Comparison of ENCODE assay signal across 1 cellular context in the genomic region with DNA sequence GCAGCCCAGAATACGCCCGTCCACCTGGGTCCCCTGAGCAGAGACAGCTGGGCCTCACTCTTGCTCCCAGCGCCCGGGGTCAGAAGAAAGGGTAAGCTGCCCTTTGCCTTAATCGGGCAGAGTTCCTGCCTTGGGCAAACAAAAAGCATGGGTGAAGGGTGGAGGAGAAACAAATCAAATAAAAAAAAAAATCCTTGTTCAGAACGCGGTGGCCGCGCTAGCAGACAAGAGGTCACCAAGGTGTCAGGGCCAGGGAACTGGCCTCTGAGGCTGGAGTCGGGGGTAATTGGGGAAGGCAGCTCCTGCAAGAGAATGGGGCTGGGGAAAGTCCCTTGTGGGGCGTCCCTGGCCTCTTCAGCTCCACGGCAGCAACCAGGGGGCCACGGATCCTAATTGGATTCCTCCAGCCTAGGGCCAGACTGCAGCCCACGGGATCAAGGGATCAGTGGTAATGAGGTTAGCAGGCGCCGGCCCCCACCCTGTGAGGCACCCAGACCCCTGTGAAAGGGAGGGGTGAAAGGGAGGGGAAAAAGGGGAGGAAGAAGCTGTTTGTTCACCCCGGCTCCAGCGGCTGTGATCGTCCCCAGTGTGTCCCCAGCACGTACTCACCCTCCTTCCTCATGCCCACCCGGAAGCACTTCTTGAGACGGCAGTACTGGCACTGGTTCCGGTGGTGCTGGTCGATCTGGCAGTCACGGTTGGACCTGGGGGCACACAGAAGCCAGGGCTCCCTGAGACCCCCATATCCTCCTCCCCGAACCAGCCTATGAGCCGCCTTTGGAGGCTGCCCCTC.
TF ChIP-seq lines count a peak whose summit lies in the region.

No MANE protein-coding gene starts in this region.

TF ChIP-seq in HepG2, 621 proteins besides CTCF, POLR2A, EP300 and RAD21 (continued from another document and continues in another):
- no peak for TF ChIP-seq HBP1 (CRISPR knock-in tag; IDR thresholded peaks at IDR 0.05; ENCODE audit: low read depth)
- no peak for TF ChIP-seq TBL1XR1 (IDR thresholded peaks at IDR 0.05; ENCODE audit: borderline replicate concordance, low read length, partially characterized antibody)
- TF ChIP-seq ZNF383 (CRISPR knock-in tag; IDR thresholded peaks at IDR 0.05; ENCODE audit: borderline replicate concordance), result no peak
- TF ChIP-seq SNAPC5 (CRISPR knock-in tag; IDR thresholded peaks at IDR 0.05; ENCODE audit: borderline replicate concordance), result no peak
- no peak for TF ChIP-seq ZNF678 (CRISPR knock-in tag; IDR thresholded peaks at IDR 0.05)
- TF ChIP-seq ERF (CRISPR knock-in tag; IDR thresholded peaks at IDR 0.05), result 0 out of 2 replicates have a peak, but pooled peaks have one; percentile 32
- TF ChIP-seq ZNF614 (CRISPR knock-in tag; IDR thresholded peaks at IDR 0.05; ENCODE audit: borderline replicate concordance), result 0 out of 2 replicates have a peak, but pooled peaks have one; percentile 11
- TF ChIP-seq BCL6 (CRISPR knock-in tag; IDR thresholded peaks at IDR 0.05), result peak; percentile 75
- TF ChIP-seq ZNF446 (CRISPR knock-in tag; IDR thresholded peaks at IDR 0.05), result 0 out of 2 replicates have a peak, but pooled peaks have one; percentile 41
- TF ChIP-seq HES4 (CRISPR knock-in tag; IDR thresholded peaks at IDR 0.05; ENCODE audit: borderline replicate concordance), result no peak
- TF ChIP-seq PHF21A (CRISPR knock-in tag; IDR thresholded peaks at IDR 0.05), result peak; percentile 76
- TF ChIP-seq ZNF879 (CRISPR knock-in tag; IDR thresholded peaks at IDR 0.05), result 0 out of 2 replicates have a peak, but pooled peaks have one; percentile 18
- TF ChIP-seq CCDC6 (CRISPR knock-in tag; IDR thresholded peaks at IDR 0.05), result 0 out of 2 replicates have a peak, but pooled peaks have one; percentile 28
- TF ChIP-seq GABPB1 (CRISPR knock-in tag; IDR thresholded peaks at IDR 0.05), result peak; percentile 80
- no peak for TF ChIP-seq ADNP (CRISPR knock-in tag; IDR thresholded peaks at IDR 0.05)
- TF ChIP-seq, protein P1, sequence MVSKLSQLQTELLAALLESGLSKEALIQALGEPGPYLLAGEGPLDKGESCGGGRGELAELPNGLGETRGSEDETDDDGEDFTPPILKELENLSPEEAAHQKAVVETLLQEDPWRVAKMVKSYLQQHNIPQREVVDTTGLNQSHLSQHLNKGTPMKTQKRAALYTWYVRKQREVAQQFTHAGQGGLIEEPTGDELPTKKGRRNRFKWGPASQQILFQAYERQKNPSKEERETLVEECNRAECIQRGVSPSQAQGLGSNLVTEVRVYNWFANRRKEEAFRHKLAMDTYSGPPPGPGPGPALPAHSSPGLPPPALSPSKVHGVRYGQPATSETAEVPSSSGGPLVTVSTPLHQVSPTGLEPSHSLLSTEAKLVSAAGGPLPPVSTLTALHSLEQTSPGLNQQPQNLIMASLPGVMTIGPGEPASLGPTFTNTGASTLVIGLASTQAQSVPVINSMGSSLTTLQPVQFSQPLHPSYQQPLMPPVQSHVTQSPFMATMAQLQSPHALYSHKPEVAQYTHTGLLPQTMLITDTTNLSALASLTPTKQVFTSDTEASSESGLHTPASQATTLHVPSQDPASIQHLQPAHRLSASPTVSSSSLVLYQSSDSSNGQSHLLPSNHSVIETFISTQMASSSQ (IDR thresholded peaks at IDR 0.05; ENCODE audit: low read depth), result no peak
- TF ChIP-seq, protein P1 (CRISPR knock-in tag; IDR thresholded peaks at IDR 0.05; ENCODE audit: borderline replicate concordance), result no peak
- TF ChIP-seq POLR2AphosphoS2 (IDR thresholded peaks at IDR 0.05; ENCODE audit: low read depth, low read length), result no peak
- no peak for TF ChIP-seq ZNF75D (CRISPR knock-in tag; IDR thresholded peaks at IDR 0.05; ENCODE audit: borderline replicate concordance)
- peak; percentile 38; the same call in 1 of the 2 replicates for TF ChIP-seq ZNF605 (CRISPR knock-in tag; IDR thresholded peaks at IDR 0.05)
- TF ChIP-seq SPEN (CRISPR knock-in tag; IDR thresholded peaks at IDR 0.05; ENCODE audit: low read depth), result peak; percentile 43; the same call in 1 of the 2 replicates
- no peak for TF ChIP-seq RNF2 (conservative IDR thresholded peaks at IDR 0.05; ENCODE audit: low read depth)
- peak; percentile 57; the same call in 1 of the 2 replicates for TF ChIP-seq SRF (IDR thresholded peaks at IDR 0.05; ENCODE audit: low read depth, low read length)
- TF ChIP-seq SOX5 (CRISPR knock-in tag; IDR thresholded peaks at IDR 0.05; ENCODE audit: borderline replicate concordance), result peak; percentile 37; the same call in 1 of the 2 replicates
- TF ChIP-seq SNAPC2 (CRISPR knock-in tag; IDR thresholded peaks at IDR 0.05), result peak; percentile 34; the same call in 1 of the 2 replicates
- TF ChIP-seq, protein P2, sequence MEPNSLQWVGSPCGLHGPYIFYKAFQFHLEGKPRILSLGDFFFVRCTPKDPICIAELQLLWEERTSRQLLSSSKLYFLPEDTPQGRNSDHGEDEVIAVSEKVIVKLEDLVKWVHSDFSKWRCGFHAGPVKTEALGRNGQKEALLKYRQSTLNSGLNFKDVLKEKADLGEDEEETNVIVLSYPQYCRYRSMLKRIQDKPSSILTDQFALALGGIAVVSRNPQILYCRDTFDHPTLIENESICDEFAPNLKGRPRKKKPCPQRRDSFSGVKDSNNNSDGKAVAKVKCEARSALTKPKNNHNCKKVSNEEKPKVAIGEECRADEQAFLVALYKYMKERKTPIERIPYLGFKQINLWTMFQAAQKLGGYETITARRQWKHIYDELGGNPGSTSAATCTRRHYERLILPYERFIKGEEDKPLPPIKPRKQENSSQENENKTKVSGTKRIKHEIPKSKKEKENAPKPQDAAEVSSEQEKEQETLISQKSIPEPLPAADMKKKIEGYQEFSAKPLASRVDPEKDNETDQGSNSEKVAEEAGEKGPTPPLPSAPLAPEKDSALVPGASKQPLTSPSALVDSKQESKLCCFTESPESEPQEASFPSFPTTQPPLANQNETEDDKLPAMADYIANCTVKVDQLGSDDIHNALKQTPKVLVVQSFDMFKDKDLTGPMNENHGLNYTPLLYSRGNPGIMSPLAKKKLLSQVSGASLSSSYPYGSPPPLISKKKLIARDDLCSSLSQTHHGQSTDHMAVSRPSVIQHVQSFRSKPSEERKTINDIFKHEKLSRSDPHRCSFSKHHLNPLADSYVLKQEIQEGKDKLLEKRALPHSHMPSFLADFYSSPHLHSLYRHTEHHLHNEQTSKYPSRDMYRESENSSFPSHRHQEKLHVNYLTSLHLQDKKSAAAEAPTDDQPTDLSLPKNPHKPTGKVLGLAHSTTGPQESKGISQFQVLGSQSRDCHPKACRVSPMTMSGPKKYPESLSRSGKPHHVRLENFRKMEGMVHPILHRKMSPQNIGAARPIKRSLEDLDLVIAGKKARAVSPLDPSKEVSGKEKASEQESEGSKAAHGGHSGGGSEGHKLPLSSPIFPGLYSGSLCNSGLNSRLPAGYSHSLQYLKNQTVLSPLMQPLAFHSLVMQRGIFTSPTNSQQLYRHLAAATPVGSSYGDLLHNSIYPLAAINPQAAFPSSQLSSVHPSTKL (CRISPR knock-in tag; IDR thresholded peaks at IDR 0.05), result peak; percentile 43; the same call in 1 of the 2 replicates
- no peak for TF ChIP-seq ZNF407 (CRISPR knock-in tag; IDR thresholded peaks at IDR 0.05; ENCODE audit: not compliant biosample characterization)
- TF ChIP-seq ZKSCAN8 (CRISPR knock-in tag; IDR thresholded peaks at IDR 0.05; ENCODE audit: borderline replicate concordance), result peak; percentile 70; the same call in 1 of the 2 replicates
- TF ChIP-seq SP2 (CRISPR knock-in tag; IDR thresholded peaks at IDR 0.05), result 0 out of 2 replicates have a peak, but pooled peaks have one; percentile 20
- peak; percentile 53; the same call in 1 of the 2 replicates for TF ChIP-seq HDAC2 (CRISPR knock-in tag; IDR thresholded peaks at IDR 0.05)
- TF ChIP-seq ZNF776 (CRISPR knock-in tag; IDR thresholded peaks at IDR 0.05), result 0 out of 2 replicates have a peak, but pooled peaks have one; percentile 15
- peak; percentile 45; the same call in 1 of the 2 replicates for TF ChIP-seq KDM4B (CRISPR knock-in tag; IDR thresholded peaks at IDR 0.05)
- TF ChIP-seq ZSCAN25 (CRISPR knock-in tag; IDR thresholded peaks at IDR 0.05), result peak; percentile 86
- peak; percentile 56; the same call in 1 of the 2 replicates for TF ChIP-seq ZMYM3 (CRISPR knock-in tag; IDR thresholded peaks at IDR 0.05)
- 0 out of 2 replicates have a peak, but pooled peaks have one; percentile 19 for TF ChIP-seq FOXK1 (CRISPR knock-in tag; IDR thresholded peaks at IDR 0.05; ENCODE audit: borderline replicate concordance, low read depth)
